In the genomic region with DNA sequence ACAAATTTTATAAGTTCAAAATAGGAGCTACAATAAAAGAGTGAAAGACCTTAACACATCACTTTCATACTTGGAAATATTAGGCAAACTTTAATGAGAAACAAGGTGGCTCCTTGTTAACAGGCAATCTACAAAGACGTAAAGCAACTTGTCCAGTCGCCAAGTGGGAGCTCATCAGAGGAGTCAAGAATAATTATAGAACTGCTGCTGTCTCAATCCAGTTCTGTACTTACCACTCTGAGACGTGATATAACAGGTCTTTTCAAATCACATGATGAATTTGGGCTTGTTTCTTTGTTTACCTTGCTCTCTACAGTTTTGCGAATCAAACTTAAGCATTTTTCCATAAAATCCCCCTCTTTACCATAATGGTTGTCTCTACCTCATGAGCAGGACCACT, we compare ENCODE assay signal across 15 cellular contexts. TPM values are rescaled to one million over a fixed set of nuclear protein-coding genes. Genes with fewer than 3 reads are reported as not detected.
A peak's percentile ranks its signal among the peaks of the same experiment; 100 is the strongest.
DNase-seq lines count a peak whose midpoint lies in the region; TF ChIP-seq lines count a peak whose summit lies in the region.
"Had no signal": no experiment of that assay in that cellular context is flagged by ENCODE, and none has a peak within 500 bp of the region (broad histone marks: within the 10 kb centered on the region; RNA-seq: fewer than 3 reads in every experiment).

No MANE protein-coding gene starts in this region.

- peak overlapping the region; percentile 95 for H3K4me2 ChIP-seq in PC-9
- H3K4me2 ChIP-seq in fibroblast of lung (ENCODE audit: extremely low read depth, insufficient read depth, low read length), result peak overlapping the region; percentile 40

- DNase-seq in Calu3, result no peak
- no peak for DNase-seq in PC-9
- peak in 1 of 2 donors; percentile 9 for DNase-seq in fibroblast of lung (ENCODE audit: low read depth in 2 of 2)
- peak; percentile 16 for DNase-seq in prostate gland (ENCODE audit: low spot score)
- no peak for DNase-seq in NCI-H187 (lab: John Stamatoyannopoulos, UW)
- DNase-seq in NCI-H2171 (lab: John Stamatoyannopoulos, UW), result no peak
- no peak for DNase-seq in COLO668 (lab: John Stamatoyannopoulos, UW; ENCODE audit: unreplicated experiment)
- no peak for DNase-seq in activated CD8-positive, alpha-beta memory T cell treated with anti-CD3 and anti-CD28 coated beads for 24 hours
- DNase-seq: activated CD4-positive, CD25-positive, alpha-beta regulatory T cell; activated effector memory CD4-positive, alpha-beta T cell treated with Interleukin-2 at 50 U/mL for 16 hours; Karpas-422; natural killer cell; NCI-H2227 treated with DMSO at 0.1 percent for 48 hours; stimulated activated CD4-positive, alpha-beta T cell treated with anti-CD3 and anti-CD28 coated beads, Interleukin-2, amount 100 ng/mL, for 48 hours had no signal

- no peak for TF ChIP-seq POLR2A in prostate gland (IDR thresholded peaks at IDR 0.05)

- H3K9me3 Mint-ChIP-seq in Calu3 (ENCODE audit: low read depth, unreplicated experiment), result no peaks in the 10 kb centered on the region
- H3K9me3 Mint-ChIP-seq: natural killer cell had no signal

- intact Hi-C loops in Calu3 (cut with micrococcal nuclease; ENCODE audit: unreplicated experiment), result no loop called here
- intact Hi-C loops in PC-9 (cut with micrococcal nuclease; ENCODE audit: unreplicated experiment), result no loop called here
- intact Hi-C loops in prostate gland (cut with DNase I), result no loop called here

- peaks cover 45% of the 10 kb centered on the region for H3K4me1 Mint-ChIP-seq in Calu3 (ENCODE audit: low read depth, unreplicated experiment)

- 23% methylated on average over 4 of the region's 4 CpGs for WGBS in prostate gland

- CTCF ChIA-PET in Calu3 (lab: Charles Lee), result no interaction called here
- CTCF ChIA-PET in PC-9 (lab: Charles Lee), result interaction anchor here (3.2 kb wide), 1 partner anchor 30 kb away, joined by 13 read pairs; no protein-coding TSS in a partner anchor

- H3K4me3 ChIP-seq in PC-9 (peak overlapping the region; percentile 77; the same call in 1 of the 2 replicates), fibroblast of lung (replicated peaks in 1 of 4; ENCODE audit: control extremely low read depth in 1 of 4, insufficient read depth in 1 of 4, low read depth in 3 of 4, low read length in 4 of 4) (peak overlapping the region in 2 of 4 experiments; percentile 96 to 99), prostate gland (no peak overlapping the region)

- POLR2A ChIA-PET in PC-9 (lab: Charles Lee; ENCODE audit: unreplicated experiment), result interaction anchor here (0.6 to 1.8 kb wide), 2 partner anchors 20 to 549 kb away, joined by 4 to 9 read pairs; no protein-coding TSS in a partner anchor

- no peaks in the 10 kb centered on the region for H3K9me2 ChIP-seq in PC-9 (ENCODE audit: insufficient read depth)

- no TSS peak for BruUV-seq in Calu3 (replicated peaks; lab: Mats Ljungman, UMichigan)
- no TSS peak for BruUV-seq in PC-9 (replicated peaks; lab: Mats Ljungman, UMichigan)

- H3K27me3 ChIP-seq in PC-9 (ENCODE audit: insufficient read depth, low read depth) (no peaks in the 10 kb centered on the region), fibroblast of lung (ENCODE audit: control insufficient read depth, insufficient read depth, low read length) (no peaks in the 10 kb centered on the region), prostate gland (replicated peaks; ENCODE audit: insufficient read depth) (no peaks in the 10 kb centered on the region)

- TF ChIP-seq CTCF in Calu3 (IDR thresholded peaks at IDR 0.05; ENCODE audit: unreplicated experiment) (no peak), PC-9 (conservative IDR thresholded peaks at IDR 0.05) (no peak), fibroblast of lung (conservative IDR thresholded peaks at IDR 0.05 in 1 of 2, IDR thresholded peaks at IDR 0.05 in 1 of 2; ENCODE audit: low read depth in 1 of 2, low read length in 2 of 2) (no peak), prostate gland (IDR thresholded peaks at IDR 0.05) (no peak)

- peak overlapping the region; percentile 89 for H3K4me3 Mint-ChIP-seq in Calu3 (ENCODE audit: low read depth, unreplicated experiment)
- H3K4me3 Mint-ChIP-seq: natural killer cell had no signal

- peaks cover 79% of the 10 kb centered on the region for H3K36me3 Mint-ChIP-seq in Calu3 (ENCODE audit: insufficient read depth, unreplicated experiment)
- H3K36me3 Mint-ChIP-seq: natural killer cell had no signal

- H3K27me3 Mint-ChIP-seq in Calu3 (ENCODE audit: unreplicated experiment), result no peaks in the 10 kb centered on the region

- H3K36me3 ChIP-seq in PC-9 (ENCODE audit: low read depth) (peaks cover 34% of the 10 kb centered on the region; the same call in 1 of the 2 replicates), fibroblast of lung (ENCODE audit: control insufficient read depth, insufficient read depth, low read length) (peaks cover 2% of the 10 kb centered on the region), prostate gland (no peaks in the 10 kb centered on the region)

- peak overlapping the region; percentile 78; the same call in 1 of the 2 replicates for H3K27ac ChIP-seq in PC-9
- peak overlapping the region; percentile 77 for H3K27ac ChIP-seq in fibroblast of lung (ENCODE audit: insufficient read depth, low read length)
- H3K27ac ChIP-seq in prostate gland, result peak overlapping the region; percentile 93 to 98
- H3K27ac ChIP-seq: C4-2B had no signal

- H3K4me1 ChIP-seq in PC-9 (replicated peaks; ENCODE audit: insufficient read depth) (peaks cover 62% of the 10 kb centered on the region), fibroblast of lung (ENCODE audit: control insufficient read depth, extremely low read depth, insufficient read depth, low read length) (peaks cover 10% of the 10 kb centered on the region), prostate gland (replicated peaks) (peaks cover 23% of the 10 kb centered on the region)

- H3F3A ChIP-seq in PC-9 (ENCODE audit: insufficient read depth, low read depth), result peaks cover 51% of the 10 kb centered on the region

- H3K79me2 ChIP-seq in PC-9 (ENCODE audit: low read depth), result peaks cover 90% of the 10 kb centered on the region
- peaks cover 63% of the 10 kb centered on the region for H3K79me2 ChIP-seq in fibroblast of lung (ENCODE audit: control insufficient read depth, insufficient read depth, low read length)

- H4K20me1 ChIP-seq in PC-9 (ENCODE audit: insufficient read depth), result peaks cover 65% of the 10 kb centered on the region
- H4K20me1 ChIP-seq in fibroblast of lung (ENCODE audit: control insufficient read depth, extremely low read depth, insufficient read depth, low read length), result peaks cover 2% of the 10 kb centered on the region

- no peaks in the 10 kb centered on the region for H3K9me3 ChIP-seq in PC-9 (ENCODE audit: insufficient read depth, low read depth)
- H3K9me3 ChIP-seq in fibroblast of lung (ENCODE audit: control insufficient read depth, insufficient read depth, low read depth, low read length), result no peaks in the 10 kb centered on the region
- no peaks in the 10 kb centered on the region for H3K9me3 ChIP-seq in prostate gland

- H2AFZ ChIP-seq in PC-9 (no peak overlapping the region), fibroblast of lung (ENCODE audit: low read length) (no peak overlapping the region)

- H3K27ac Mint-ChIP-seq in Calu3 (ENCODE audit: unreplicated experiment), result peak overlapping the region; percentile 97
- H3K27ac Mint-ChIP-seq: natural killer cell had no signal

- H3K9ac ChIP-seq in fibroblast of lung (ENCODE audit: insufficient read depth, low read length), result no peak overlapping the region

RNA-seq across cellular contexts. Expression of gene YBX3, which starts 3.6 kb away (rescaled TPM):
- total RNA-seq in Calu3 (2022) (295 and 312 TPM in 2 replicates), PC-9 (2021) (567 and 613 TPM in 2 replicates), fibroblast of lung (97.8 and 109 TPM in 2 replicates), prostate gland (100 to 1,000 TPM; 197 to 358 TPM)
- polyA plus RNA-seq in fibroblast of lung, result 150 and 172 TPM in 2 replicates
- 165 and 199 TPM in 2 replicates for polyA plus RNA-seq in fibroblast of lung (2012)
- polyA minus RNA-seq in fibroblast of lung (ENCODE audit: low replicate concordance), result 168 and 251 TPM in 2 replicates

RNA-seq across cellular contexts. Expression of gene STYK1, which starts 45.6 kb away (rescaled TPM):
- total RNA-seq in Calu3 (2022), result 8.4 and 10.7 TPM in 2 replicates
- 7.8 and 16.9 TPM in 2 replicates for total RNA-seq in PC-9 (2021)
- under 0.01 TPM in 1 of 2 replicates, not detected in the other for total RNA-seq in fibroblast of lung
- 0.41 TPM in 1 of 2 replicates, not detected in the other for polyA plus RNA-seq in fibroblast of lung
- polyA plus RNA-seq in fibroblast of lung (2012), result 0.41 TPM in 1 of 2 replicates, not detected in the other
- not detected in 2 replicates for polyA minus RNA-seq in fibroblast of lung (ENCODE audit: low replicate concordance)
- 10 to 100 TPM in 1 of 2 donors, 1 to 10 TPM in 1; 9.5 to 39.7 TPM for total RNA-seq in prostate gland
